In genomic region chr3:167653750-167654149, GRCh38 we compare ENCODE assay signal across 12 cellular contexts. TPM values are rescaled to one million over a fixed set of nuclear protein-coding genes. Genes with fewer than 3 reads are reported as not detected.
DNase-seq lines count a peak whose midpoint lies in the region; ATAC-seq, FAIRE-seq and TF ChIP-seq lines count a peak whose summit lies in the region.
"Had no signal": no experiment of that assay in that cellular context is flagged by ENCODE, and none has a peak within 500 bp of the region (broad histone marks: within the 10 kb centered on the region; RNA-seq: fewer than 3 reads in every experiment).

Gene WDR49, minus strand, starts transcription at chr3:167653942. Its CDS starts 517 bp downstream, at chr3:167653425.

- TF ChIP-seq CTCF in GM13976 (IDR thresholded peaks at IDR 0.05; ENCODE audit: borderline replicate concordance, control extremely low read depth, extremely low read depth, insufficient read depth, missing control alignments) (no peak), astrocyte of the cerebellum (IDR thresholded peaks at IDR 0.05; ENCODE audit: low read depth, low read length, missing control alignments) (no peak)

- no peaks in the 10 kb centered on the region for H3K27me3 Mint-ChIP-seq in activated T-helper 17 cell treated with anti-CD3 and anti-CD28 coated beads, Interleukin-2, amount 50 U/mL, for 72 hours

- H3K4me3 ChIP-seq in astrocyte of the cerebellum (ENCODE audit: low read depth, low read length) = no peak within 1 kb of the TSS

- no peaks in the 10 kb centered on the region for H3K4me1 Mint-ChIP-seq in activated T-helper 17 cell treated with anti-CD3 and anti-CD28 coated beads, Interleukin-2, amount 50 U/mL, for 72 hours

- H3K4me3 Mint-ChIP-seq in activated T-helper 17 cell treated with anti-CD3 and anti-CD28 coated beads, Interleukin-2, amount 50 U/mL, for 72 hours = no peak within 1 kb of the TSS

- H3K9me3 Mint-ChIP-seq in activated T-helper 17 cell treated with anti-CD3 and anti-CD28 coated beads, Interleukin-2, amount 50 U/mL, for 72 hours = no peaks in the 10 kb centered on the region

- peak; percentile 40 for ATAC-seq in HG03469 (IDR thresholded peaks at IDR 0.05; ENCODE audit: unreplicated experiment)
- ATAC-seq in activated T-helper 17 cell treated with anti-CD3 and anti-CD28 coated beads, Interleukin-2, amount 50 U/mL, for 72 hours (replicated peaks) = no peak

- in situ Hi-C loops in GM13976 (cut with MboI; ENCODE audit: low sequenced_read_pairs, unreplicated experiment) = no loop called here
- in situ Hi-C loops in astrocyte of the cerebellum (cut with HindIII; ENCODE audit: low sequenced_read_pairs) = no loop called here

- FAIRE-seq in GM12892 (lab: Jason Lieb, UNC) = no peak
- FAIRE-seq: colon had no signal

- no peak within 1 kb of the TSS for H3K27ac Mint-ChIP-seq in activated T-helper 17 cell treated with anti-CD3 and anti-CD28 coated beads, Interleukin-2, amount 50 U/mL, for 72 hours

- no peak for TF ChIP-seq POLR2A in GM12892 (IDR thresholded peaks at IDR 0.05; ENCODE audit: low read depth, low read length)

- DNase-seq in GM13976 (ENCODE audit: low spot score) (peak; percentile 15), astrocyte of the cerebellum (ENCODE audit: low read depth) (peak; percentile 15), medulla oblongata (ENCODE audit: extremely low spot score) (peak; percentile 64), GM12892 (ENCODE audit: insufficient read length) (no peak)
- DNase-seq in activated CD4-positive, CD25-positive, alpha-beta regulatory T cell treated with anti-CD3 and anti-CD28 coated beads, Interleukin-2, amount 50 U/mL, for 72 hours = no peak
- no peak for DNase-seq in activated CD4-positive, alpha-beta T cell treated with anti-CD3 and anti-CD28 coated beads, Interleukin-2, amount 50 U/mL, for 1 hour
- DNase-seq: activated CD4-positive, CD25-positive, alpha-beta regulatory T cell; mammary epithelial cell; MM.1S had no signal

- H3K36me3 Mint-ChIP-seq in activated T-helper 17 cell treated with anti-CD3 and anti-CD28 coated beads, Interleukin-2, amount 50 U/mL, for 72 hours (ENCODE audit: low read depth) = no peaks in the 10 kb centered on the region

RNA-seq across cellular contexts. Expression of gene WDR49, which starts in this region (rescaled TPM):
- 0.32 TPM for polyA plus RNA-seq in GM12892 (2012; ENCODE audit: missing spikeins)
- total RNA-seq in activated T-helper 17 cell treated with anti-CD3 and anti-CD28 coated beads, Interleukin-2, amount 50 U/mL, for 72 hours = under 1 TPM; 0.42 to 0.71 TPM
- polyA plus RNA-seq: mammary epithelial cell had no signal

Comparison
In these comparisons a context has a peak if more than half of its experiments do, and no peak if none do; other contexts are left out.
1. DNase-seq: peak in GM13976 (single experiment), astrocyte of the cerebellum (single experiment) and medulla oblongata (single experiment); none in GM12892 (single experiment), activated CD4-positive, CD25-positive, alpha-beta regulatory T cell treated with anti-CD3 and anti-CD28 coated beads, Interleukin-2, amount 50 U/mL, for 72 hours (single experiment) and activated CD4-positive, alpha-beta T cell treated with anti-CD3 and anti-CD28 coated beads, Interleukin-2, amount 50 U/mL, for 1 hour (single experiment).